Comparison of ENCODE assay signal across 1 cellular context in genomic region chr19:56976995-56977906, GRCh38.
TF ChIP-seq lines count a peak whose summit lies in the region.

No MANE protein-coding gene starts in this region.

TF ChIP-seq in HepG2, 621 proteins besides CTCF, POLR2A, EP300 and RAD21 (continued from another document and continues in another):
- TF ChIP-seq PRDM15 (CRISPR knock-in tag; IDR thresholded peaks at IDR 0.05): no peak
- TF ChIP-seq TAF15 (IDR thresholded peaks at IDR 0.05; ENCODE audit: low read depth, low read length, poor library complexity, severe bottlenecking): no peak
- TF ChIP-seq ELK4 (CRISPR knock-in tag; IDR thresholded peaks at IDR 0.05; ENCODE audit: borderline replicate concordance): no peak
- 0 out of 2 replicates have a peak, but pooled peaks have one; percentile 83 for TF ChIP-seq RARG (CRISPR knock-in tag; IDR thresholded peaks at IDR 0.05; ENCODE audit: low read depth)
- TF ChIP-seq USF2 (IDR thresholded peaks at IDR 0.05; ENCODE audit: low read depth, low read length): no peak
- no peak for TF ChIP-seq USF2 (CRISPR knock-in tag; IDR thresholded peaks at IDR 0.05; ENCODE audit: borderline replicate concordance)
- no peak for TF ChIP-seq STAT5B (CRISPR knock-in tag; IDR thresholded peaks at IDR 0.05)
- TF ChIP-seq ZBTB43 (CRISPR knock-in tag; conservative IDR thresholded peaks at IDR 0.05): no peak
- no peak for TF ChIP-seq SKIL (CRISPR knock-in tag; IDR thresholded peaks at IDR 0.05; ENCODE audit: borderline replicate concordance)
- no peak for TF ChIP-seq NFAT5 (CRISPR knock-in tag; IDR thresholded peaks at IDR 0.05)
- TF ChIP-seq ZFP36L2 (CRISPR knock-in tag; IDR thresholded peaks at IDR 0.05): no peak
- TF ChIP-seq, protein P1, sequence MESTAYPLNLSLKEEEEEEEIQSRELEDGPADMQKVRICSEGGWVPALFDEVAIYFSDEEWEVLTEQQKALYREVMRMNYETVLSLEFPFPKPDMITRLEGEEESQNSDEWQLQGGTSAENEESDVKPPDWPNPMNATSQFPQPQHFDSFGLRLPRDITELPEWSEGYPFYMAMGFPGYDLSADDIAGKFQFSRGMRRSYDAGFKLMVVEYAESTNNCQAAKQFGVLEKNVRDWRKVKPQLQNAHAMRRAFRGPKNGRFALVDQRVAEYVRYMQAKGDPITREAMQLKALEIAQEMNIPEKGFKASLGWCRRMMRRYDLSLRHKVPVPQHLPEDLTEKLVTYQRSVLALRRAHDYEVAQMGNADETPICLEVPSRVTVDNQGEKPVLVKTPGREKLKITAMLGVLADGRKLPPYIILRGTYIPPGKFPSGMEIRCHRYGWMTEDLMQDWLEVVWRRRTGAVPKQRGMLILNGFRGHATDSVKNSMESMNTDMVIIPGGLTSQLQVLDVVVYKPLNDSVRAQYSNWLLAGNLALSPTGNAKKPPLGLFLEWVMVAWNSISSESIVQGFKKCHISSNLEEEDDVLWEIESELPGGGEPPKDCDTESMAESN (CRISPR knock-in tag; conservative IDR thresholded peaks at IDR 0.05): no peak
- TF ChIP-seq CEBPG (CRISPR knock-in tag; IDR thresholded peaks at IDR 0.05): peak; percentile 67
- TF ChIP-seq DPF2 (CRISPR knock-in tag; IDR thresholded peaks at IDR 0.05; ENCODE audit: borderline replicate concordance, low read depth): peak; percentile 41; the same call in 1 of the 2 replicates
- no peak; a peak in 1 of 4 replicates for TF ChIP-seq HMGXB4 (CRISPR knock-in tag; IDR thresholded peaks at IDR 0.05; ENCODE audit: borderline replicate concordance in 1 of 2, low read depth in 1 of 2)
- no peak for TF ChIP-seq JARID2 (CRISPR knock-in tag; IDR thresholded peaks at IDR 0.05; ENCODE audit: insufficient replicate concordance)
- no peak for TF ChIP-seq ELF4 (CRISPR knock-in tag; IDR thresholded peaks at IDR 0.05; ENCODE audit: borderline replicate concordance)
- TF ChIP-seq ZNF562 (CRISPR knock-in tag; IDR thresholded peaks at IDR 0.05; ENCODE audit: borderline replicate concordance): no peak
- no peak for TF ChIP-seq ZNF350 (CRISPR knock-in tag; IDR thresholded peaks at IDR 0.05; ENCODE audit: borderline replicate concordance, low read depth)
- no peak for TF ChIP-seq ZNF460 (CRISPR knock-in tag; IDR thresholded peaks at IDR 0.05; ENCODE audit: borderline replicate concordance)
- peak; percentile 50; the same call in 1 of the 2 replicates for TF ChIP-seq RXRA (CRISPR knock-in tag; IDR thresholded peaks at IDR 0.05)
- TF ChIP-seq, protein P2, sequence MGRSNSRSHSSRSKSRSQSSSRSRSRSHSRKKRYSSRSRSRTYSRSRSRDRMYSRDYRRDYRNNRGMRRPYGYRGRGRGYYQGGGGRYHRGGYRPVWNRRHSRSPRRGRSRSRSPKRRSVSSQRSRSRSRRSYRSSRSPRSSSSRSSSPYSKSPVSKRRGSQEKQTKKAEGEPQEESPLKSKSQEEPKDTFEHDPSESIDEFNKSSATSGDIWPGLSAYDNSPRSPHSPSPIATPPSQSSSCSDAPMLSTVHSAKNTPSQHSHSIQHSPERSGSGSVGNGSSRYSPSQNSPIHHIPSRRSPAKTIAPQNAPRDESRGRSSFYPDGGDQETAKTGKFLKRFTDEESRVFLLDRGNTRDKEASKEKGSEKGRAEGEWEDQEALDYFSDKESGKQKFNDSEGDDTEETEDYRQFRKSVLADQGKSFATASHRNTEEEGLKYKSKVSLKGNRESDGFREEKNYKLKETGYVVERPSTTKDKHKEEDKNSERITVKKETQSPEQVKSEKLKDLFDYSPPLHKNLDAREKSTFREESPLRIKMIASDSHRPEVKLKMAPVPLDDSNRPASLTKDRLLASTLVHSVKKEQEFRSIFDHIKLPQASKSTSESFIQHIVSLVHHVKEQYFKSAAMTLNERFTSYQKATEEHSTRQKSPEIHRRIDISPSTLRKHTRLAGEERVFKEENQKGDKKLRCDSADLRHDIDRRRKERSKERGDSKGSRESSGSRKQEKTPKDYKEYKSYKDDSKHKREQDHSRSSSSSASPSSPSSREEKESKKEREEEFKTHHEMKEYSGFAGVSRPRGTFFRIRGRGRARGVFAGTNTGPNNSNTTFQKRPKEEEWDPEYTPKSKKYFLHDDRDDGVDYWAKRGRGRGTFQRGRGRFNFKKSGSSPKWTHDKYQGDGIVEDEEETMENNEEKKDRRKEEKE (IDR thresholded peaks at IDR 0.05): no peak
- TF ChIP-seq ZNF138 (CRISPR knock-in tag; IDR thresholded peaks at IDR 0.05; ENCODE audit: low read depth): no peak
- TF ChIP-seq ZNF644 (CRISPR knock-in tag; IDR thresholded peaks at IDR 0.05; ENCODE audit: low read depth): no peak
- TF ChIP-seq NFE2L1 (CRISPR knock-in tag; IDR thresholded peaks at IDR 0.05; ENCODE audit: borderline replicate concordance): no peak
- no peak for TF ChIP-seq ZNF660 (CRISPR knock-in tag; IDR thresholded peaks at IDR 0.05; ENCODE audit: borderline replicate concordance, low read depth)
- TF ChIP-seq PRPF4 (IDR thresholded peaks at IDR 0.05; ENCODE audit: low read depth, low read length, poor library complexity, severe bottlenecking): no peak
- TF ChIP-seq EZH2 (conservative IDR thresholded peaks at IDR 0.05; ENCODE audit: low read depth, low read length): no peak
- no peak for TF ChIP-seq FOSL1 (CRISPR knock-in tag; IDR thresholded peaks at IDR 0.05; ENCODE audit: borderline replicate concordance)
- TF ChIP-seq ZNF275 (CRISPR knock-in tag; IDR thresholded peaks at IDR 0.05; ENCODE audit: borderline replicate concordance): no peak
